Comparison of ENCODE assay signal across 1 cellular context in the genomic region with DNA sequence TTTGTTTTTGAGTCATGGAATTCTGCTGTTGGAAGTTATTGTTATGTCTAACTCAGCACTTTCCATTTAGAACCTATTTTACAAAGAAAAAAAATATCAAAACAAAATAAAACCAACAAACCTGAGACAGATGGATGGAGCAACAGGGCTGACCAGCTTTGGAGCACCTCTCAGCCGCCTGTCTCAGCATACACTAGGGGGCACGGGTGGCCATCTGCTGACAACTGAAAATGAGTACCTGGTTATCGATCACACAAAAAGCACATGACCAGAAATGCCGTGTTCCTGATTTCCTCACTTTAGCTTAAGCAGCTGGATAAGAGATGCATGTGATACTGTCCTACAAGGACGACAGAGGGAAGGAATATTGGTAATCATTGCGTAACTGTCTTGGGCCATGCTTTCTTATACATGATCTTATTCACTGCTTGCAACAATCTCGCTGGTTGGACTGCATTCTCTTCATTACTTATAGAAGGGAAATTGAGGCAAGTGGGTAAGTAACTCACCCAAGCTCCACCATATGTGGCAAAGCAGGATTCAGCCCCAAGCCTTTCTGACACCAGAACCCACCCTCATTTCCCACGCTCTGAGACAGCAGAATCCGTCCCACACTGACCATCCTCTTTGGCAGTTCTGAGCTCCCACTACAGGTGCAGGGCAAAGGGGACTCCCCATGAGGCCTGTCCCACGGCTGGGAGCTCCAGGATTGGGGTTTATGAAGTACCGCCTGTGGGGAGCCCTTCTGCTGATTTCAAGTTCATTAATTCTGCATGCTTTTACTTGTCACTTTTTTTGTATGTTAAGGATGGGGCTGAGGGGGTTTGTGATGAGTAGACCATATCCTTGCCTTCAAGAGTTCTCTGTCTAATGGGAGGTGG.
TF ChIP-seq lines count a peak whose summit lies in the region.

No MANE protein-coding gene starts in this region.

TF ChIP-seq in IMR-90, 13 proteins besides CTCF, POLR2A, EP300 and RAD21 (continued from another document):
- TF ChIP-seq NFE2L2 (IDR thresholded peaks at IDR 0.05; ENCODE audit: low read depth, low read length) (no peak), CHD1 (IDR thresholded peaks at IDR 0.05; ENCODE audit: low read depth, low read length) (no peak), RCOR1 (IDR thresholded peaks at IDR 0.05; ENCODE audit: insufficient replicate concordance, low read length) (no peak), MAFK (IDR thresholded peaks at IDR 0.05; ENCODE audit: low read depth, low read length) (peak; percentile 39; the same call in 1 of the 2 replicates), MXI1 (IDR thresholded peaks at IDR 0.05; ENCODE audit: borderline replicate concordance, low read depth, low read length) (no peak), FOS (IDR thresholded peaks at IDR 0.05; ENCODE audit: low read depth, low read length) (no peak)
- TF ChIP-seq, protein P1, sequence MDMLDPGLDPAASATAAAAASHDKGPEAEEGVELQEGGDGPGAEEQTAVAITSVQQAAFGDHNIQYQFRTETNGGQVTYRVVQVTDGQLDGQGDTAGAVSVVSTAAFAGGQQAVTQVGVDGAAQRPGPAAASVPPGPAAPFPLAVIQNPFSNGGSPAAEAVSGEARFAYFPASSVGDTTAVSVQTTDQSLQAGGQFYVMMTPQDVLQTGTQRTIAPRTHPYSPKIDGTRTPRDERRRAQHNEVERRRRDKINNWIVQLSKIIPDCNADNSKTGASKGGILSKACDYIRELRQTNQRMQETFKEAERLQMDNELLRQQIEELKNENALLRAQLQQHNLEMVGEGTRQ (IDR thresholded peaks at IDR 0.05; ENCODE audit: low read depth, low read length), result no peak
